Comparison of ENCODE assay signal across 8 cellular contexts in genomic region chr3:52533623-52534280, GRCh38. TPM values are rescaled to one million over a fixed set of nuclear protein-coding genes. Genes with fewer than 3 reads are reported as not detected.
DNase-seq lines count a peak whose midpoint lies in the region; ATAC-seq and TF ChIP-seq lines count a peak whose summit lies in the region.

Gene NT5DC2, minus strand, starts transcription at chr3:52533857. Its CDS starts 120 bp downstream, at chr3:52533737.

- peak within 1 kb of the TSS; percentile 55; the same call in 1 of the 2 replicates for H3K27ac ChIP-seq in SJSA1
- H3K27ac ChIP-seq in osteoblast (ENCODE audit: low read depth, low read length): peak within 1 kb of the TSS; percentile 60
- H3K27ac ChIP-seq in thyroid gland: peak within 1 kb of the TSS; percentile 75 to 88 (median 86)

- DNase-seq in ACHN (peak; percentile 75), HT1080 (ENCODE audit: low read depth) (peak; percentile 41), SJSA1 (ENCODE audit: low read depth in 1 of 2, low spot score in 2 of 2) (peak; percentile 57 to 62), glomerular endothelial cell (ENCODE audit: extremely low read depth, low read depth, low spot score) (no peak), osteoblast (ENCODE audit: insufficient read length, low spot score, missing footprints) (peak; percentile 99), thyroid gland (peak; percentile 74 to 77)
- DNase-seq in activated naive CD4-positive, alpha-beta T cell treated with anti-CD3 and anti-CD28 coated beads, Interleukin-2, amount 50 U/mL, for 72 hours (ENCODE audit: low spot score in 2 of 2): peak; percentile 70 to 81

- H3K9me3 ChIP-seq in SJSA1 (replicated peaks) (no peaks in the 10 kb centered on the region), osteoblast (ENCODE audit: low read depth, low read length) (no peaks in the 10 kb centered on the region), thyroid gland (no peaks in the 10 kb centered on the region)

- no peaks in the 10 kb centered on the region for H3K9me3 Mint-ChIP-seq in activated naive CD4-positive, alpha-beta T cell treated with anti-CD3 and anti-CD28 coated beads, Interleukin-2, amount 50 U/mL, for 72 hours

- WGBS in thyroid gland, 2 donors: 2% methylated on average over 31 of the region's 91 CpGs; no CpG with 5 or more reads in 1 of the 2 donors

- no peaks in the 10 kb centered on the region for H3K27me3 ChIP-seq in SJSA1 (replicated peaks)
- H3K27me3 ChIP-seq in osteoblast (ENCODE audit: insufficient read depth, low read length): no peaks in the 10 kb centered on the region
- H3K27me3 ChIP-seq in thyroid gland: no peaks in the 10 kb centered on the region

- H4K20me1 ChIP-seq in osteoblast (ENCODE audit: insufficient read depth, low read length): peaks cover 52% of the 10 kb centered on the region

- H2AFZ ChIP-seq in osteoblast (ENCODE audit: low read length): peak within 1 kb of the TSS; percentile 65

- intact Hi-C loops in thyroid gland (cut with DNase I): loop anchor here (5.0 kb wide), 1 partner anchor 76 kb away; the partner anchor contains the start of gene NISCH

- peaks cover 20 to 21% of the 10 kb centered on the region in 2 donors for H3K36me3 Mint-ChIP-seq in activated naive CD4-positive, alpha-beta T cell treated with anti-CD3 and anti-CD28 coated beads, Interleukin-2, amount 50 U/mL, for 72 hours

- H3K4me2 ChIP-seq in osteoblast (ENCODE audit: insufficient read depth, low read length): peak within 1 kb of the TSS; percentile 95

- H3K27ac Mint-ChIP-seq in activated naive CD4-positive, alpha-beta T cell treated with anti-CD3 and anti-CD28 coated beads, Interleukin-2, amount 50 U/mL, for 72 hours: peak within 1 kb of the TSS; percentile 36 to 74

- TF ChIP-seq POLR2A in GM18505 (IDR thresholded peaks at IDR 0.05; ENCODE audit: borderline replicate concordance, extremely low read depth, insufficient read depth, insufficient read length) (peak; percentile 45), thyroid gland (IDR thresholded peaks at IDR 0.05) (peak in 1 of 2 donors; percentile 13)

- ATAC-seq in GM18505 (IDR thresholded peaks at IDR 0.05; ENCODE audit: unreplicated experiment): no peak
- ATAC-seq in activated naive CD4-positive, alpha-beta T cell treated with anti-CD3 and anti-CD28 coated beads, Interleukin-2, amount 50 U/mL, for 72 hours: peak; percentile 35 to 63

- peaks cover 14% of the 10 kb centered on the region for H3K36me3 ChIP-seq in SJSA1
- peaks cover 10% of the 10 kb centered on the region for H3K36me3 ChIP-seq in osteoblast (ENCODE audit: insufficient read depth, low read length)
- peaks cover 0 to 4% of the 10 kb centered on the region in 2 donors for H3K36me3 ChIP-seq in thyroid gland

- peaks cover 67% of the 10 kb centered on the region for H3K79me2 ChIP-seq in osteoblast (ENCODE audit: insufficient read depth, low read length)

- TF ChIP-seq CTCF in osteoblast (IDR thresholded peaks at IDR 0.05; ENCODE audit: extremely low read depth, low read depth, low read length) (no peak), thyroid gland (IDR thresholded peaks at IDR 0.05) (peak in 1 of 6 experiments; percentile 15)

- H3K4me1 ChIP-seq in SJSA1 (replicated peaks): peaks cover 31% of the 10 kb centered on the region
- H3K4me1 ChIP-seq in osteoblast (ENCODE audit: insufficient read depth, low read length): peaks cover 58% of the 10 kb centered on the region
- H3K4me1 ChIP-seq in thyroid gland: peaks cover 32 to 62% of the 10 kb centered on the region in 2 donors

- in situ Hi-C loops in ACHN (cut with HindIII; ENCODE audit: low pct_ligation_motif_present, low pct_unique_long_range_greater_than_20kb, low sequenced_read_pairs): no loop called here

- peak within 1 kb of the TSS; percentile 86 for H3K4me3 ChIP-seq in SJSA1
- H3K4me3 ChIP-seq in osteoblast (ENCODE audit: insufficient read depth, low read length): peak within 1 kb of the TSS; percentile 79
- peak within 1 kb of the TSS in 2 of 3 donors; percentile 58 to 70 for H3K4me3 ChIP-seq in thyroid gland (replicated peaks in 1 of 3)

RNA-seq across cellular contexts. Expression of gene NT5DC2, which starts in this region (rescaled TPM):
- total RNA-seq in HT1080 (2014; rRNA removed; shearing (Covaris generic)): 94.1 and 122 TPM in 2 replicates
- 115 and 146 TPM in 2 replicates for polyA plus RNA-seq in HT1080 (2015; cell fraction: cytosol; rRNA removed)
- polyA plus RNA-seq in HT1080 (2015; cell fraction: nucleus; rRNA removed): 105 and 123 TPM in 2 replicates
- total RNA-seq in SJSA1 (2014; rRNA removed; shearing (Covaris generic)): 39.5 and 74.6 TPM in 2 replicates
- total RNA-seq in activated naive CD4-positive, alpha-beta T cell treated with anti-CD3 and anti-CD28 coated beads, Interleukin-2, amount 50 U/mL, for 72 hours: 10 to 100 TPM; 26.5 to 30.6 TPM
- total RNA-seq in glomerular endothelial cell (134 and 228 TPM in 2 replicates), osteoblast (45.4 and 52.5 TPM in 2 replicates), thyroid gland (10 to 100 TPM; 40.5 to 55.1 (median 45.0) TPM)
